ENCODE assay signal across 27 cellular contexts in genomic region chr6:105818505-105818904, GRCh38.
"Had no signal": no experiment of that assay in that cellular context is flagged by ENCODE, and none has a peak within 500 bp of the region (broad histone marks: within the 10 kb centered on the region; RNA-seq: fewer than 3 reads in every experiment).

No MANE protein-coding gene starts in this region.

- H3K27me3 ChIP-seq: esophagus squamous epithelium, right atrium auricular region, stomach, thyroid gland, vagina had no signal

- DNase-seq: effector CD8-positive, alpha-beta T cell; erythroblast; esophagus squamous epithelium; kidney; mesenchymal stem cell; midbrain; naive thymus-derived CD8-positive, alpha-beta T cell; nephron progenitor cell; nucleus accumbens; stimulated activated CD4-positive, alpha-beta T cell treated with anti-CD3 and anti-CD28 coated beads, Interleukin-12 subunit alpha, Interleukin-12 subunit beta, amount 100 ng/mL, for 4 hours; stimulated activated CD4-positive, alpha-beta T cell treated with anti-CD3 and anti-CD28 coated beads, Interleukin-1b, Interleukin-23, amount 100 ng/mL, for 48 hours; stimulated activated CD4-positive, alpha-beta T cell treated with anti-CD3 and anti-CD28 coated beads, Interleukin-4, amount 100 ng/mL, for 1 hour; stimulated activated CD8-positive, alpha-beta memory T cell treated with anti-CD3 and anti-CD28 coated beads, Interleukin-4, amount 100 ng/mL, for 48 hours; stimulated activated naive CD4-positive, alpha-beta T cell treated with Interleukin-2 at 50 U/mL for 16 hours; stomach; thyroid gland; trophoblast cell had no signal

- ATAC-seq: left lobe of liver; naive thymus-derived CD8-positive, alpha-beta T cell; sciatic nerve had no signal

- H3K9me3 ChIP-seq: esophagus squamous epithelium, prostate gland, right atrium auricular region, thyroid gland, vagina had no signal

- H3K4me3 ChIP-seq: esophagus squamous epithelium, lung, prostate gland, right atrium auricular region, smooth muscle cell, stomach, thyroid gland, vagina had no signal

- H3K36me3 ChIP-seq: esophagus squamous epithelium, prostate gland, right atrium auricular region, stomach, thyroid gland, vagina had no signal

- FAIRE-seq: colon, endothelial cell of umbilical vein, frontal cortex, kidney had no signal

- H3K4me1 ChIP-seq: esophagus squamous epithelium, prostate gland, right atrium auricular region, vagina had no signal

- H3K4me2 ChIP-seq: smooth muscle cell had no signal

- H3K27ac ChIP-seq: esophagus squamous epithelium, prostate gland, right atrium auricular region, stomach, thyroid gland, vagina had no signal
